ENCODE assay signal across 9 cellular contexts in genomic region chr3:72960812-72961518, GRCh38. TPM values are rescaled to one million over a fixed set of nuclear protein-coding genes. Genes with fewer than 3 reads are reported as not detected.
DNase-seq lines count a peak whose midpoint lies in the region; ATAC-seq and TF ChIP-seq lines count a peak whose summit lies in the region.
"Had no signal": no experiment of that assay in that cellular context is flagged by ENCODE, and none has a peak within 500 bp of the region (broad histone marks: within the 10 kb centered on the region; RNA-seq: fewer than 3 reads in every experiment).

No MANE protein-coding gene starts in this region.

- TF ChIP-seq EP300 in suprapubic skin (IDR thresholded peaks at IDR 0.05): no peak

- H3K4me3 ChIP-seq in CD8-positive, alpha-beta T cell (ENCODE audit: low read depth, low read length): no peak overlapping the region
- H3K4me3 ChIP-seq in KMS-11 (IDR thresholded peaks at IDR 0.05; ENCODE audit: insufficient read depth, low read depth, low read length): no peak overlapping the region
- no peak overlapping the region for H3K4me3 ChIP-seq in mucosa of rectum (ENCODE audit: low read length in 2 of 2)
- H3K4me3 ChIP-seq in suprapubic skin: no peak overlapping the region

- H4K20me1 ChIP-seq in KMS-11 (ENCODE audit: insufficient read depth): no peaks in the 10 kb centered on the region

- no peak for DNase-seq in CD8-positive, alpha-beta T cell
- DNase-seq in epidermal melanocyte (ENCODE audit: insufficient read length, low spot score) (peak; percentile 54), suprapubic skin (ENCODE audit: low spot score in 2 of 2) (no peak), NCI-H1694 treated with DMSO at 0.1 percent for 48 hours (lab: John Stamatoyannopoulos, UW) (no peak), activated gamma-delta T cell (lab: John Stamatoyannopoulos, UW) (no peak)
- DNase-seq: NCI-H524 had no signal

- H3K4me2 ChIP-seq in KMS-11: peak overlapping the region; percentile 13; the same call in 1 of the 2 replicates

- no peaks in the 10 kb centered on the region for H3K36me3 ChIP-seq in CD8-positive, alpha-beta T cell (ENCODE audit: insufficient read depth, low read length)
- H3K36me3 ChIP-seq in KMS-11 (ENCODE audit: insufficient read depth) (no peaks in the 10 kb centered on the region), mucosa of rectum (ENCODE audit: control insufficient read depth in 2 of 2, insufficient read depth in 2 of 2, low read length in 2 of 2) (no peaks in the 10 kb centered on the region), suprapubic skin (no peaks in the 10 kb centered on the region)

- no peaks in the 10 kb centered on the region for H3K9me3 Mint-ChIP-seq in CD8-positive, alpha-beta T cell

- no peak for TF ChIP-seq POLR2A in suprapubic skin (IDR thresholded peaks at IDR 0.05)

- no peak overlapping the region for H2AFZ ChIP-seq in KMS-11 (ENCODE audit: low read depth)

- no peaks in the 10 kb centered on the region for H3K27me3 Mint-ChIP-seq in CD8-positive, alpha-beta T cell (ENCODE audit: low read depth)

- intact Hi-C loops in CD8-positive, alpha-beta T cell (cut with DNase I, micrococcal nuclease): no loop called here

- no peak overlapping the region for H3K27ac ChIP-seq in CD8-positive, alpha-beta T cell (ENCODE audit: low read depth, low read length)
- H3K27ac ChIP-seq in KMS-11 (no peak overlapping the region), mucosa of rectum (ENCODE audit: low read depth in 2 of 2, low read length in 2 of 2) (peak overlapping the region; percentile 40 to 52), suprapubic skin (no peak overlapping the region)

- no peaks in the 10 kb centered on the region for H3K9me3 ChIP-seq in CD8-positive, alpha-beta T cell (ENCODE audit: low read length)
- no peaks in the 10 kb centered on the region for H3K9me3 ChIP-seq in mucosa of rectum (ENCODE audit: control insufficient read depth in 2 of 2, low read length in 2 of 2)
- H3K9me3 ChIP-seq in suprapubic skin: no peaks in the 10 kb centered on the region

- ATAC-seq in CD8-positive, alpha-beta T cell: no peak
- no peak for ATAC-seq in HG03135 (IDR thresholded peaks at IDR 0.05; ENCODE audit: unreplicated experiment)

- no peaks in the 10 kb centered on the region for H3K79me2 ChIP-seq in KMS-11 (ENCODE audit: insufficient read depth, low read depth)

- peaks cover 31% of the 10 kb centered on the region for H3K4me1 Mint-ChIP-seq in CD8-positive, alpha-beta T cell (ENCODE audit: low read depth)

- H3K27me3 ChIP-seq in CD8-positive, alpha-beta T cell (ENCODE audit: insufficient read depth, low read length): no peaks in the 10 kb centered on the region
- H3K27me3 ChIP-seq in KMS-11 (ENCODE audit: insufficient read depth, low read depth) (no peaks in the 10 kb centered on the region), mucosa of rectum (ENCODE audit: control insufficient read depth in 2 of 2, insufficient read depth in 2 of 2, low read length in 2 of 2) (no peaks in the 10 kb centered on the region), suprapubic skin (no peaks in the 10 kb centered on the region)

- peak overlapping the region; percentile 38 for H3K27ac Mint-ChIP-seq in CD8-positive, alpha-beta T cell

- CTCF ChIA-PET in CD8-positive, alpha-beta T cell (lab: Charles Lee): interaction anchor here (1.1 to 2.0 kb wide), 2 partner anchors 23 to 96 kb away, joined by 4 to 6 read pairs; no protein-coding TSS in a partner anchor

- 49% methylated on average over 7 of the region's 7 CpGs for WGBS in suprapubic skin

- no peak overlapping the region for H3K9ac ChIP-seq in KMS-11
- H3K9ac ChIP-seq in mucosa of rectum (ENCODE audit: low read depth in 1 of 2, low read length in 2 of 2): no peak overlapping the region

- H3K4me3 Mint-ChIP-seq in CD8-positive, alpha-beta T cell: no peak overlapping the region

- no peak for TF ChIP-seq CTCF in CD8-positive, alpha-beta T cell (IDR thresholded peaks at IDR 0.05)
- no peak for TF ChIP-seq CTCF in KMS-11 (conservative IDR thresholded peaks at IDR 0.05; ENCODE audit: low read depth, low read length)
- TF ChIP-seq CTCF in suprapubic skin (IDR thresholded peaks at IDR 0.05): no peak

- peaks cover 13% of the 10 kb centered on the region for H3K4me1 ChIP-seq in CD8-positive, alpha-beta T cell (ENCODE audit: insufficient read depth, low read length)
- H3K4me1 ChIP-seq in KMS-11 (ENCODE audit: low read depth, poor library complexity, severe bottlenecking) (peaks cover 4% of the 10 kb centered on the region), mucosa of rectum (ENCODE audit: control insufficient read depth in 2 of 2, insufficient read depth in 2 of 2, low read length in 2 of 2) (peaks cover 4 to 18% of the 10 kb centered on the region in 2 donors), suprapubic skin (peaks cover 5% of the 10 kb centered on the region)

- POLR2A ChIA-PET in CD8-positive, alpha-beta T cell (lab: Charles Lee): no interaction called here

- H3K36me3 Mint-ChIP-seq in CD8-positive, alpha-beta T cell: no peaks in the 10 kb centered on the region

RNA-seq across cellular contexts. Expression of gene PPP4R2, which starts 35.6 kb away (rescaled TPM):
- 10 to 100 TPM; 77.7 to 80.4 TPM for total RNA-seq in CD8-positive, alpha-beta T cell
- total RNA-seq in suprapubic skin: 10 to 100 TPM; 24.4 to 46.3 (median 36.6) TPM

Comparison
In these comparisons a context has a peak if more than half of its experiments do, and no peak if none do; other contexts are left out.
1. H3K27ac ChIP-seq: peak in mucosa of rectum (2 of 2); none in CD8-positive, alpha-beta T cell (single experiment), KMS-11 (single experiment) and suprapubic skin (single experiment).